18 cellular contexts compared by ENCODE assay signal in the genomic region with DNA sequence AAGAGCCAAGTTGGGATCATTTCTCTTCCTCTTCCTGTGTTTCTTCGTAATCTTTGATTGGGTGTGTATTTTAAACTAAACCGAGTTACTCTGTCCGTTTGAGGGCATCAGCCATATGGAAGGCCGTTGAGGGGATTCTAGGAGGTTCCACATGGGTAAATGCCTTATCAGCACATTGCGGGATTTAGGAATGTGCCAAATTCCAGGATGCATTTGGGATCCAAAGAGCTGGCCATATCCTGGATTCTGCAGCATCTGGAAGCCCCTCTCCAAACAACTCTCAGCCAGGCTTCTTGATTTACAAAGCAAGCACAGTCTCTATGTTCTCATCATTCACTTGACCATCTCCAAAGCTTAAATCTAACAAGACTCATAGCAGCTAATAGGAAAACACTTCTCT.
A peak's percentile ranks its signal among the peaks of the same experiment; 100 is the strongest.
DNase-seq lines count a peak whose midpoint lies in the region; ATAC-seq, FAIRE-seq and TF ChIP-seq lines count a peak whose summit lies in the region.
"Had no signal": no experiment of that assay in that cellular context is flagged by ENCODE, and none has a peak within 500 bp of the region (broad histone marks: within the 10 kb centered on the region; RNA-seq: fewer than 3 reads in every experiment).

No MANE protein-coding gene starts in this region.

- CTCF ChIA-PET in A549 (lab: Yijun Ruan, JAX) = interaction anchor here (0.9 to 2.3 kb wide), 4 partner anchors 28 to 304 kb away, joined by 3 to 9 read pairs (median 4); no protein-coding TSS in a partner anchor
- CTCF ChIA-PET in IMR-90 (lab: Yijun Ruan, JAX) = interaction anchor here (0.6 to 1.0 kb wide), 2 partner anchors 15 to 1059 kb away, joined by 3 to 4 read pairs; no protein-coding TSS in a partner anchor
- CTCF ChIA-PET in HEK293T (lab: Yijun Ruan, JAX) = no interaction called here

- H3K4me2 ChIP-seq in A549 = no peak overlapping the region
- H3K4me2 ChIP-seq in IMR-90 (ENCODE audit: low read depth, low read length) = no peak overlapping the region
- no peak overlapping the region for H3K4me2 ChIP-seq in fibroblast of lung (ENCODE audit: extremely low read depth, insufficient read depth, low read length)

- in situ Hi-C loops in IMR-90 (cut with MboI; ENCODE audit: low sequenced_read_pairs) = loop anchor here (5.0 to 25.0 kb wide), 3 partner anchors 194 to 547 kb away; no protein-coding TSS in a partner anchor

- H3K36me3 ChIP-seq in IMR-90 (ENCODE audit: control insufficient read depth, insufficient read depth, low read length) (no peaks in the 10 kb centered on the region), fibroblast of lung (ENCODE audit: control insufficient read depth, insufficient read depth, low read length) (no peaks in the 10 kb centered on the region), psoas muscle (ENCODE audit: insufficient read depth in 1 of 2, low read depth in 1 of 2) (no peaks in the 10 kb centered on the region), ascending aorta (peaks cover 3 to 5% of the 10 kb centered on the region in 2 donors)
- H3K36me3 ChIP-seq: BE2C, HAP-1 had no signal

- H2AK9ac ChIP-seq in IMR-90 (replicated peaks; ENCODE audit: low read depth, low read length, poor library complexity) = no peak overlapping the region

- H3K9me3 ChIP-seq in A549 (no peaks in the 10 kb centered on the region), IMR-90 (ENCODE audit: control insufficient read depth, insufficient read depth, low read length) (no peaks in the 10 kb centered on the region), fibroblast of lung (ENCODE audit: control insufficient read depth, insufficient read depth, low read depth, low read length) (no peaks in the 10 kb centered on the region), psoas muscle (no peaks in the 10 kb centered on the region), ascending aorta (no peaks in the 10 kb centered on the region)
- H3K9me3 ChIP-seq: BE2C, HAP-1 had no signal

- H3K9me1 ChIP-seq in IMR-90 (ENCODE audit: insufficient read depth, low read length) = peaks cover 9% of the 10 kb centered on the region

- peak overlapping the region in 1 of 2 experiments; percentile 41; a peak in 1 of 6 replicates for H3K27ac ChIP-seq in A549
- H3K27ac ChIP-seq in IMR-90 (ENCODE audit: insufficient read depth, low read length) = no peak overlapping the region
- H3K27ac ChIP-seq in fibroblast of lung (ENCODE audit: insufficient read depth, low read length) = no peak overlapping the region
- peak overlapping the region; percentile 79 for H3K27ac ChIP-seq in psoas muscle
- no peak overlapping the region for H3K27ac ChIP-seq in ascending aorta

- dilution Hi-C loops in IMR-90 (cut with HindIII; ENCODE audit: low sequenced_read_pairs, unreplicated experiment) = no loop called here

- H3K56ac ChIP-seq in IMR-90 (ENCODE audit: extremely low read depth, insufficient read depth, low read length) = no peak overlapping the region

- no peaks in the 10 kb centered on the region for H3K79me1 ChIP-seq in IMR-90 (ENCODE audit: low read depth in 1 of 2, low read length in 2 of 2)

- DNase-seq in A549 (ENCODE audit: low read depth in 1 of 2, low spot score in 1 of 2) = no peak
- DNase-seq in IMR-90 = peak; percentile 1
- DNase-seq in fibroblast of lung (ENCODE audit: low read depth in 2 of 2) = no peak
- no peak for DNase-seq in psoas muscle
- no peak for DNase-seq in HEK293T (ENCODE audit: extremely low spot score)
- DNase-seq in ascending aorta (ENCODE audit: low spot score in 2 of 2) = no peak
- DNase-seq in NCI-H226 = no peak
- DNase-seq: BE2C, DMS79, Karpas-422, NCI-H1694, NCI-H2081 treated with DMSO at 0.1 percent for 48 hours, NCI-H446 treated with DMSO at 0.1 percent for 48 hours, NCI-H526 treated with DMSO at 0.1 percent for 48 hours, OCI-M1, SW 1271 had no signal

- H2BK20ac ChIP-seq in IMR-90 (ENCODE audit: low read depth, low read length) = peak overlapping the region; percentile 43; the same call in 1 of the 2 replicates

- peaks cover 6% of the 10 kb centered on the region for H3K27me3 ChIP-seq in IMR-90 (ENCODE audit: control insufficient read depth, insufficient read depth, low read length)
- H3K27me3 ChIP-seq in fibroblast of lung (ENCODE audit: control insufficient read depth, insufficient read depth, low read length) = no peaks in the 10 kb centered on the region
- no peaks in the 10 kb centered on the region for H3K27me3 ChIP-seq in psoas muscle (ENCODE audit: insufficient read depth in 3 of 3, low read length in 2 of 3)
- no peaks in the 10 kb centered on the region for H3K27me3 ChIP-seq in ascending aorta

- H3K9ac ChIP-seq in IMR-90 (ENCODE audit: low read depth, low read length) (no peak overlapping the region), fibroblast of lung (ENCODE audit: insufficient read depth, low read length) (no peak overlapping the region)

- no peak overlapping the region for H3K4ac ChIP-seq in IMR-90 (ENCODE audit: low read depth, low read length)

- no peak for TF ChIP-seq EP300 in A549 (IDR thresholded peaks at IDR 0.05)

- no peak for TF ChIP-seq POLR2A in A549 (IDR thresholded peaks at IDR 0.05; ENCODE audit: low read length)
- TF ChIP-seq POLR2A in IMR-90 (IDR thresholded peaks at IDR 0.05; ENCODE audit: low read depth, low read length) = no peak

- TF ChIP-seq RAD21 in A549 (conservative IDR thresholded peaks at IDR 0.05 in 1 of 2, IDR thresholded peaks at IDR 0.05 in 1 of 2) (no peak), IMR-90 (IDR thresholded peaks at IDR 0.05; ENCODE audit: low read length) (no peak)

- H3K23ac ChIP-seq in IMR-90 (ENCODE audit: low read depth, low read length) = no peak overlapping the region

- no peaks in the 10 kb centered on the region for H3K79me2 ChIP-seq in fibroblast of lung (ENCODE audit: control insufficient read depth, insufficient read depth, low read length)

- no peak for TF ChIP-seq CTCF in A549 (IDR thresholded peaks at IDR 0.05)
- TF ChIP-seq CTCF in IMR-90 (conservative IDR thresholded peaks at IDR 0.05; ENCODE audit: low read depth, low read length) = no peak
- TF ChIP-seq CTCF in fibroblast of lung (conservative IDR thresholded peaks at IDR 0.05 in 1 of 2, IDR thresholded peaks at IDR 0.05 in 1 of 2; ENCODE audit: low read depth in 1 of 2, low read length in 2 of 2) = no peak
- no peak for TF ChIP-seq CTCF in psoas muscle (IDR thresholded peaks at IDR 0.05)
- TF ChIP-seq CTCF in ascending aorta (IDR thresholded peaks at IDR 0.05) = no peak

- H2BK5ac ChIP-seq in IMR-90 (ENCODE audit: low read depth, low read length, poor library complexity, severe bottlenecking) = no peak overlapping the region

- no peaks in the 10 kb centered on the region for H4K20me1 ChIP-seq in IMR-90 (ENCODE audit: insufficient read depth, low read length)
- H4K20me1 ChIP-seq in fibroblast of lung (ENCODE audit: control insufficient read depth, extremely low read depth, insufficient read depth, low read length) = no peaks in the 10 kb centered on the region

- ATAC-seq in A549 (no peak), IMR-90 (ENCODE audit: low read depth) (no peak), psoas muscle (no peak)

- H2BK15ac ChIP-seq in IMR-90 (ENCODE audit: low read depth, low read length) = no peak overlapping the region

- intact Hi-C loops in IMR-90 (cut with micrococcal nuclease) (loop anchor here (5.0 kb wide), 3 partner anchors 67 to 322 kb away; a partner anchor contains a TSS), psoas muscle (cut with DNase I) (loop anchor here (5.0 to 10.0 kb wide), 9 partner anchors 47 to 307 kb away; a partner anchor contains a TSS), ascending aorta (cut with DNase I) (loop anchor here (5.0 kb wide), 1 partner anchor 197 kb away; no protein-coding TSS in a partner anchor)

- no peak overlapping the region for H4K8ac ChIP-seq in IMR-90 (ENCODE audit: low read depth in 2 of 2, low read length in 2 of 2)

- no peak for FAIRE-seq in A549 (lab: Jason Lieb, UNC)
- FAIRE-seq: D721Med had no signal

- no TSS peak for BruUV-seq in IMR-90 (replicated peaks; lab: Mats Ljungman, UMichigan)

- H4K5ac ChIP-seq in IMR-90 (ENCODE audit: low read depth, low read length) = no peak overlapping the region

- peaks cover 25% of the 10 kb centered on the region for H3K4me1 ChIP-seq in A549
- peaks cover 4% of the 10 kb centered on the region; the same call in 1 of the 2 replicates for H3K4me1 ChIP-seq in IMR-90 (ENCODE audit: control insufficient read depth, insufficient read depth, low read length)
- H3K4me1 ChIP-seq in fibroblast of lung (ENCODE audit: control insufficient read depth, extremely low read depth, insufficient read depth, low read length) = no peaks in the 10 kb centered on the region
- H3K4me1 ChIP-seq in psoas muscle = peaks cover 37% of the 10 kb centered on the region
- H3K4me1 ChIP-seq in ascending aorta = peaks cover 2 to 11% of the 10 kb centered on the region in 2 donors
- H3K4me1 ChIP-seq: BE2C, HAP-1 had no signal

- H4K91ac ChIP-seq in IMR-90 (ENCODE audit: insufficient read depth, low read depth, low read length) = no peak overlapping the region

- H2AK5ac ChIP-seq in IMR-90 (ENCODE audit: low read depth, low read length) = no peak overlapping the region

- H3K18ac ChIP-seq in IMR-90 (ENCODE audit: low read depth, low read length) = no peak overlapping the region; the same call in 1 of the 2 replicates

- 90% methylated on average over 5 of the region's 5 CpGs for WGBS in A549 (ENCODE audit: missing lambda C conversion rate)
- WGBS in IMR-90 (ENCODE audit: extremely low coverage in 2 of 2, insufficient read length in 1 of 2), 2 experiments = 40% methylated on average over 1 of the region's 5 CpGs; no CpG with 5 or more reads in 1 of the 2 experiments
- WGBS in psoas muscle, 3 donors = 58 to 68% (median 60%) methylated on average over 5 of the region's 5 CpGs

- H2BK120ac ChIP-seq in IMR-90 (ENCODE audit: low read depth, low read length) = peak overlapping the region; percentile 30; the same call in 1 of the 2 replicates

- H2AFZ ChIP-seq in IMR-90 (replicated peaks; ENCODE audit: low read length, poor library complexity) (no peak overlapping the region), fibroblast of lung (ENCODE audit: low read length) (peak overlapping the region; percentile 26)

- H3K14ac ChIP-seq in IMR-90 (replicated peaks; ENCODE audit: low read depth, low read length) = no peak overlapping the region

- POLR2A ChIA-PET in A549 (lab: Yijun Ruan, JAX) = no interaction called here
- POLR2A ChIA-PET in IMR-90 (lab: Charles Lee; ENCODE audit: unreplicated experiment) = interaction anchor here (0.6 kb wide), 1 partner anchor 283 kb away, joined by 4 read pairs; no protein-coding TSS in a partner anchor
- POLR2A ChIA-PET in HEK293T (lab: Yijun Ruan, JAX) = no interaction called here

- H3K4me3 ChIP-seq in A549 (no peak overlapping the region), IMR-90 (ENCODE audit: insufficient read depth, low read depth, low read length) (no peak overlapping the region), fibroblast of lung (replicated peaks in 1 of 4; ENCODE audit: control extremely low read depth in 1 of 4, insufficient read depth in 1 of 4, low read depth in 3 of 4, low read length in 4 of 4) (no peak overlapping the region), psoas muscle (no peak overlapping the region), ascending aorta (no peak overlapping the region)
- H3K4me3 ChIP-seq: HAP-1 had no signal

TF ChIP-seq in A549, 52 proteins besides CTCF, POLR2A, EP300 and RAD21 (continues in another document):
- no peak for TF ChIP-seq JUNB (IDR thresholded peaks at IDR 0.05)

TF ChIP-seq in IMR-90, 13 proteins besides CTCF, POLR2A, EP300 and RAD21 (continues in another document):
- TF ChIP-seq MAFK (IDR thresholded peaks at IDR 0.05; ENCODE audit: low read depth, low read length) = peak; percentile 68

TF ChIP-seq in HEK293T, 16 proteins besides CTCF, POLR2A, EP300 and RAD21 (continues in another document):
- TF ChIP-seq FOXA1 (IDR thresholded peaks at IDR 0.05) = no peak
